1 cellular context compared by ENCODE assay signal in genomic region chr19:11242864-11243797, GRCh38.
A peak's percentile ranks its signal among the peaks of the same experiment; 100 is the strongest.
TF ChIP-seq lines count a peak whose summit lies in the region.

No MANE protein-coding gene starts in this region.

TF ChIP-seq in HepG2, 621 proteins besides CTCF, POLR2A, EP300 and RAD21 (continued from another document and continues in another):
- TF ChIP-seq, protein P1, sequence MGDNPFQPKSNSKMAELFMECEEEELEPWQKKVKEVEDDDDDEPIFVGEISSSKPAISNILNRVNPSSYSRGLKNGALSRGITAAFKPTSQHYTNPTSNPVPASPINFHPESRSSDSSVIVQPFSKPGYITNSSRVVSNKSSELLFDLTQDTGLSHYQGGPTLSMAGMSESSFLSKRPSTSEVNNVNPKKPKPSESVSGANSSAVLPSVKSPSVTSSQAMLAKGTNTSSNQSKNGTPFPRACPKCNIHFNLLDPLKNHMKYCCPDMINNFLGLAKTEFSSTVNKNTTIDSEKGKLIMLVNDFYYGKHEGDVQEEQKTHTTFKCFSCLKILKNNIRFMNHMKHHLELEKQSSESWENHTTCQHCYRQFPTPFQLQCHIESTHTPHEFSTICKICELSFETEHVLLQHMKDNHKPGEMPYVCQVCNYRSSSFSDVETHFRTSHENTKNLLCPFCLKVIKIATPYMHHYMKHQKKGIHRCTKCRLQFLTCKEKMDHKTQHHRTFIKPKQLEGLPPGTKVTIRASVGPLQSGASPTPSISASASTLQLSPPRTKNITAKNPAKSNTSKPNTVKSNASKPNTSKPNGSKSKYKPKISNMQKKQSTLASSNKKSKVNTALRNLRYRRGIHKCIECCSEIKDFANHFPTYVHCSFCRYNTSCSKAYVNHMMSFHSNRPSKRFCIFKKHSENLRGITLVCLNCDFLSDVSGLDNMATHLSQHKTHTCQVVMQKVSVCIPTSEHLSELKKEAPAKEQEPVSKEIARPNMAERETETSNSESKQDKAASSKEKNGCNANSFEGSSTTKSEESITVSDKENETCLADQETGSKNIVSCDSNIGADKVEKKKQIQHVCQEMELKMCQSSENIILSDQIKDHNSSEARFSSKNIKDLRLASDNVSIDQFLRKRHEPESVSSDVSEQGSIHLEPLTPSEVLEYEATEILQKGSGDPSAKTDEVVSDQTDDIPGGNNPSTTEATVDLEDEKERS (CRISPR knock-in tag; IDR thresholded peaks at IDR 0.05), result no peak
- TF ChIP-seq ZC3H4 (CRISPR knock-in tag; IDR thresholded peaks at IDR 0.05; ENCODE audit: borderline replicate concordance) (0 out of 2 replicates have a peak, but pooled peaks have one; percentile 30), MXI1 (IDR thresholded peaks at IDR 0.05; ENCODE audit: borderline replicate concordance, low read depth, low read length) (peak; percentile 36; the same call in 1 of the 3 replicates), PRMT3 (CRISPR knock-in tag; IDR thresholded peaks at IDR 0.05; ENCODE audit: borderline replicate concordance, low read depth) (no peak), ELK4 (CRISPR knock-in tag; IDR thresholded peaks at IDR 0.05; ENCODE audit: borderline replicate concordance) (no peak), MAZ (IDR thresholded peaks at IDR 0.05; ENCODE audit: borderline replicate concordance, low read depth, low read length) (peak; percentile 52; the same call in 1 of the 2 replicates), MAZ (CRISPR knock-in tag; IDR thresholded peaks at IDR 0.05; ENCODE audit: low read depth) (no peak; the same call in 1 of the 2 replicates), JARID2 (CRISPR knock-in tag; IDR thresholded peaks at IDR 0.05; ENCODE audit: insufficient replicate concordance) (peak; percentile 20), PHF21A (CRISPR knock-in tag; IDR thresholded peaks at IDR 0.05) (no peak), ZKSCAN1 (IDR thresholded peaks at IDR 0.05; ENCODE audit: low read length) (no peak), ZNF441 (CRISPR knock-in tag; IDR thresholded peaks at IDR 0.05; ENCODE audit: borderline replicate concordance) (peak; percentile 32; the same call in 1 of the 2 replicates), ZSCAN20 (CRISPR knock-in tag; IDR thresholded peaks at IDR 0.05; ENCODE audit: borderline replicate concordance) (no peak), ZNF576 (CRISPR knock-in tag; IDR thresholded peaks at IDR 0.05) (no peak), HES4 (CRISPR knock-in tag; IDR thresholded peaks at IDR 0.05; ENCODE audit: borderline replicate concordance) (0 out of 2 replicates have a peak, but pooled peaks have one; percentile 42), SYNCRIP (IDR thresholded peaks at IDR 0.05; ENCODE audit: insufficient read depth, low read depth, low read length) (no peak), HOXA3 (CRISPR knock-in tag; IDR thresholded peaks at IDR 0.05) (peak; percentile 54; the same call in 1 of the 2 replicates), U2AF2 (IDR thresholded peaks at IDR 0.05; ENCODE audit: low read depth, low read length) (no peak), REL (CRISPR knock-in tag; conservative IDR thresholded peaks at IDR 0.05) (no peak), SP4 (CRISPR knock-in tag; IDR thresholded peaks at IDR 0.05) (peak; percentile 77), ZBED4 (CRISPR knock-in tag; IDR thresholded peaks at IDR 0.05; ENCODE audit: borderline replicate concordance) (0 out of 2 replicates have a peak, but pooled peaks have one; percentile 18), PCBP1 (IDR thresholded peaks at IDR 0.05; ENCODE audit: borderline replicate concordance, low read depth, low read length) (peak; percentile 55; the same call in 1 of the 2 replicates), KDM5B (CRISPR knock-in tag; IDR thresholded peaks at IDR 0.05; ENCODE audit: borderline replicate concordance) (0 out of 2 replicates have a peak, but pooled peaks have one; percentile 4), ZNF282 (IDR thresholded peaks at IDR 0.05; ENCODE audit: partially characterized antibody) (no peak), ZNF224 (CRISPR knock-in tag; IDR thresholded peaks at IDR 0.05) (peak; percentile 75; the same call in 1 of the 2 replicates), FOSL2 (CRISPR knock-in tag; IDR thresholded peaks at IDR 0.05) (peak; percentile 21; the same call in 1 of the 2 replicates), TBX2 (CRISPR knock-in tag; IDR thresholded peaks at IDR 0.05; ENCODE audit: borderline replicate concordance) (peak; percentile 39; the same call in 1 of the 2 replicates), AGO2 (optimal IDR thresholded peaks at IDR 0.05; ENCODE audit: low read depth, low read length) (peak; percentile 81), DNMT3B (CRISPR knock-in tag; conservative IDR thresholded peaks at IDR 0.05) (no peak), ZMAT5 (CRISPR knock-in tag; IDR thresholded peaks at IDR 0.05; ENCODE audit: borderline replicate concordance, low read depth) (no peak), SNAI1 (CRISPR knock-in tag; IDR thresholded peaks at IDR 0.05; ENCODE audit: borderline replicate concordance) (no peak), ZNF552 (CRISPR knock-in tag; IDR thresholded peaks at IDR 0.05; ENCODE audit: borderline replicate concordance) (no peak), ZNF558 (CRISPR knock-in tag; IDR thresholded peaks at IDR 0.05; ENCODE audit: borderline replicate concordance) (no peak), KLF6 (CRISPR knock-in tag; IDR thresholded peaks at IDR 0.05) (0 out of 2 replicates have a peak, but pooled peaks have one; percentile 29), ZNF451 (CRISPR knock-in tag; IDR thresholded peaks at IDR 0.05) (no peak), FOXP1 (IDR thresholded peaks at IDR 0.05) (no peak), FOXP1 (CRISPR knock-in tag; IDR thresholded peaks at IDR 0.05) (no peak), ZMYM2 (CRISPR knock-in tag; IDR thresholded peaks at IDR 0.05) (peak; percentile 37; the same call in 1 of the 2 replicates), PITX1 (CRISPR knock-in tag; IDR thresholded peaks at IDR 0.05) (no peak), U2AF1 (optimal IDR thresholded peaks at IDR 0.05; ENCODE audit: low read depth, low read length) (no peak), ZSCAN21 (CRISPR knock-in tag; IDR thresholded peaks at IDR 0.05; ENCODE audit: borderline replicate concordance) (peak; percentile 67; the same call in 1 of the 2 replicates), ZFP62 (CRISPR knock-in tag; IDR thresholded peaks at IDR 0.05) (no peak), DZIP1 (CRISPR knock-in tag; IDR thresholded peaks at IDR 0.05) (no peak), ZNF362 (CRISPR knock-in tag; IDR thresholded peaks at IDR 0.05; ENCODE audit: borderline replicate concordance) (peak; percentile 21; the same call in 1 of the 2 replicates), ZSCAN9 (CRISPR knock-in tag; IDR thresholded peaks at IDR 0.05; ENCODE audit: borderline replicate concordance) (no peak), PATZ1 (CRISPR knock-in tag; IDR thresholded peaks at IDR 0.05) (0 out of 2 replicates have a peak, but pooled peaks have one; percentile 37), RAD51 (IDR thresholded peaks at IDR 0.05; ENCODE audit: borderline replicate concordance) (no peak), MAFF (IDR thresholded peaks at IDR 0.05; ENCODE audit: low read depth, low read length) (peak; percentile 76), ZNF44 (CRISPR knock-in tag; IDR thresholded peaks at IDR 0.05) (no peak)
- TF ChIP-seq, protein P2, sequence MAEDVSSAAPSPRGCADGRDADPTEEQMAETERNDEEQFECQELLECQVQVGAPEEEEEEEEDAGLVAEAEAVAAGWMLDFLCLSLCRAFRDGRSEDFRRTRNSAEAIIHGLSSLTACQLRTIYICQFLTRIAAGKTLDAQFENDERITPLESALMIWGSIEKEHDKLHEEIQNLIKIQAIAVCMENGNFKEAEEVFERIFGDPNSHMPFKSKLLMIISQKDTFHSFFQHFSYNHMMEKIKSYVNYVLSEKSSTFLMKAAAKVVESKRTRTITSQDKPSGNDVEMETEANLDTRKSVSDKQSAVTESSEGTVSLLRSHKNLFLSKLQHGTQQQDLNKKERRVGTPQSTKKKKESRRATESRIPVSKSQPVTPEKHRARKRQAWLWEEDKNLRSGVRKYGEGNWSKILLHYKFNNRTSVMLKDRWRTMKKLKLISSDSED (CRISPR knock-in tag; IDR thresholded peaks at IDR 0.05), result no peak
- TF ChIP-seq, protein P3, sequence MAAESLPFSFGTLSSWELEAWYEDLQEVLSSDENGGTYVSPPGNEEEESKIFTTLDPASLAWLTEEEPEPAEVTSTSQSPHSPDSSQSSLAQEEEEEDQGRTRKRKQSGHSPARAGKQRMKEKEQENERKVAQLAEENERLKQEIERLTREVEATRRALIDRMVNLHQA (CRISPR knock-in tag; IDR thresholded peaks at IDR 0.05), result no peak
